In genomic region chr19:49857061-49857833, GRCh38 we compare ENCODE assay signal across 1 cellular context.
TF ChIP-seq lines count a peak whose summit lies in the region.

No MANE protein-coding gene starts in this region.

TF ChIP-seq in WTC11, 78 proteins besides CTCF, POLR2A, EP300 and RAD21 (continued from another document):
- no peak for TF ChIP-seq ZNF532 (CRISPR knock-in tag; IDR thresholded peaks at IDR 0.05; ENCODE audit: borderline replicate concordance)
- TF ChIP-seq ZNF423 (CRISPR knock-in tag; IDR thresholded peaks at IDR 0.05): no peak
- TF ChIP-seq NFATC4 (CRISPR knock-in tag; IDR thresholded peaks at IDR 0.05): 0 out of 2 replicates have a peak, but pooled peaks have one; percentile 23
- TF ChIP-seq CREB1 (CRISPR knock-in tag; IDR thresholded peaks at IDR 0.05): 0 out of 2 replicates have a peak, but pooled peaks have one; percentile 17
- no peak for TF ChIP-seq TP53 (CRISPR knock-in tag; IDR thresholded peaks at IDR 0.05)
- TF ChIP-seq, protein P1, sequence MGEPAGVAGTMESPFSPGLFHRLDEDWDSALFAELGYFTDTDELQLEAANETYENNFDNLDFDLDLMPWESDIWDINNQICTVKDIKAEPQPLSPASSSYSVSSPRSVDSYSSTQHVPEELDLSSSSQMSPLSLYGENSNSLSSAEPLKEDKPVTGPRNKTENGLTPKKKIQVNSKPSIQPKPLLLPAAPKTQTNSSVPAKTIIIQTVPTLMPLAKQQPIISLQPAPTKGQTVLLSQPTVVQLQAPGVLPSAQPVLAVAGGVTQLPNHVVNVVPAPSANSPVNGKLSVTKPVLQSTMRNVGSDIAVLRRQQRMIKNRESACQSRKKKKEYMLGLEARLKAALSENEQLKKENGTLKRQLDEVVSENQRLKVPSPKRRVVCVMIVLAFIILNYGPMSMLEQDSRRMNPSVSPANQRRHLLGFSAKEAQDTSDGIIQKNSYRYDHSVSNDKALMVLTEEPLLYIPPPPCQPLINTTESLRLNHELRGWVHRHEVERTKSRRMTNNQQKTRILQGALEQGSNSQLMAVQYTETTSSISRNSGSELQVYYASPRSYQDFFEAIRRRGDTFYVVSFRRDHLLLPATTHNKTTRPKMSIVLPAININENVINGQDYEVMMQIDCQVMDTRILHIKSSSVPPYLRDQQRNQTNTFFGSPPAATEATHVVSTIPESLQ (CRISPR knock-in tag; IDR thresholded peaks at IDR 0.05): no peak
- TF ChIP-seq EMX1 (CRISPR knock-in tag; IDR thresholded peaks at IDR 0.05): peak; percentile 31; the same call in 1 of the 2 replicates
